Comparison of ENCODE assay signal across 8 cellular contexts in genomic region chr5:16934123-16934522, GRCh38. TPM values are rescaled to one million over a fixed set of nuclear protein-coding genes. Genes with fewer than 3 reads are reported as not detected.
DNase-seq lines count a peak whose midpoint lies in the region; ATAC-seq and TF ChIP-seq lines count a peak whose summit lies in the region.

No MANE protein-coding gene starts in this region.

- H3K27me3 ChIP-seq in tibial artery: no peaks in the 10 kb centered on the region

- H3K4me3 ChIP-seq in coronary artery (peak overlapping the region; percentile 92), tibial artery (peak overlapping the region; percentile 75 to 92)

- H3K9me3 ChIP-seq in tibial artery: no peaks in the 10 kb centered on the region

- ATAC-seq in GM19438 (IDR thresholded peaks at IDR 0.05; ENCODE audit: low read depth, unreplicated experiment) (peak; percentile 51), HG03520 (IDR thresholded peaks at IDR 0.05; ENCODE audit: unreplicated experiment) (peak; percentile 74)

- H3K36me3 ChIP-seq in tibial artery: no peaks in the 10 kb centered on the region

- TF ChIP-seq CTCF in coronary artery (IDR thresholded peaks at IDR 0.05) (peak; percentile 18), tibial artery (IDR thresholded peaks at IDR 0.05) (peak; percentile 69 to 81)

- peak; percentile 84 for DNase-seq in ELF-1 (ENCODE audit: low read depth, low spot score)
- peak; percentile 84 for DNase-seq in RKO (ENCODE audit: low spot score)
- DNase-seq in coronary artery (ENCODE audit: low spot score): no peak
- DNase-seq in lung microvascular endothelial cell (ENCODE audit: low read depth in 2 of 2): peak; percentile 82 to 83
- DNase-seq in tibial artery: peak; percentile 37 to 72
- no peak for DNase-seq in middle frontal gyrus (ENCODE audit: extremely low spot score, low spot score)

- H3K4me1 ChIP-seq in tibial artery: peaks cover 0 to 33% (median 17%) of the 10 kb centered on the region in 4 donors

- no peak overlapping the region for H3K27ac ChIP-seq in coronary artery
- no peak overlapping the region for H3K27ac ChIP-seq in tibial artery

- intact Hi-C loops in tibial artery (cut with DNase I; ENCODE audit: low total_unique reads): loop anchor here (5.0 to 10.0 kb wide), 3 partner anchors 69 to 253 kb away; no protein-coding TSS in a partner anchor

RNA-seq across cellular contexts. Expression of gene MYO10, which starts 2.0 kb away (rescaled TPM):
- 55.8 and 59.5 TPM in 2 replicates for total RNA-seq in lung microvascular endothelial cell

Comparison
In these comparisons a context has a peak if more than half of its experiments do, and no peak if none do; other contexts are left out.
1. DNase-seq: peak in ELF-1 (single experiment), RKO (single experiment), lung microvascular endothelial cell (2 of 2) and tibial artery (2 of 2); none in coronary artery (single experiment) and middle frontal gyrus (single experiment).